In the genomic region with DNA sequence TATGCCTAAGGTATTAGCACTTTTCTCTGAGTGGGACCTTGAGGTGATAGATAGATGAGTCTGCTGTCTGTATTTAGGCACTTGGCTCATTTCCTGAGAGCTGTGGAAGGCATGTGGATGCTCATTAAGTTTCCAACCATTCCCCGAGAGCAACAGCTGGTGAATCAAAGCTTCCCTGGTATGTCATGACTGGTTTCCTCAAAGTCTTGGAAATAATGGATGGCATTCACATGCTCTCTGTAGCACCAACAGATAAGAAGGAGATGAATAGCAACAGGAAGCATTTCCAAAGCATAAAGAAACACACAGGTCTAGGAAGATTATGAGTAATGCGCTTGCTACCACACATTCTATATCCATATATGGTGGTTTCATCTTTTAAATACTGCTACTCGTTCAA, we compare ENCODE assay signal across 12 cellular contexts.
A peak's percentile ranks its signal among the peaks of the same experiment; 100 is the strongest.
DNase-seq lines count a peak whose midpoint lies in the region; ATAC-seq and TF ChIP-seq lines count a peak whose summit lies in the region.
"Had no signal": no experiment of that assay in that cellular context is flagged by ENCODE, and none has a peak within 500 bp of the region (broad histone marks: within the 10 kb centered on the region; RNA-seq: fewer than 3 reads in every experiment).

No MANE protein-coding gene starts in this region.

- H3K9ac ChIP-seq in trophoblast cell (ENCODE audit: low read length), result no peak overlapping the region

- no peaks in the 10 kb centered on the region for H3K9me3 Mint-ChIP-seq in activated T-helper 17 cell treated with anti-CD3 and anti-CD28 coated beads, Interleukin-2, amount 50 U/mL, for 72 hours

- H4K91ac ChIP-seq in trophoblast cell (ENCODE audit: low read depth, low read length), result no peak overlapping the region

- H2AFZ ChIP-seq in trophoblast cell (ENCODE audit: insufficient read depth, low read length, poor library complexity), result no peak overlapping the region

- H3K18ac ChIP-seq in trophoblast cell (ENCODE audit: low read length), result no peak overlapping the region

- H3K4me1 Mint-ChIP-seq in activated T-helper 17 cell treated with anti-CD3 and anti-CD28 coated beads, Interleukin-2, amount 50 U/mL, for 72 hours, result no peaks in the 10 kb centered on the region

- no peak overlapping the region for H3K4me2 ChIP-seq in trophoblast cell (ENCODE audit: low read length)

- no peak overlapping the region for H3K4me3 Mint-ChIP-seq in activated T-helper 17 cell treated with anti-CD3 and anti-CD28 coated beads, Interleukin-2, amount 50 U/mL, for 72 hours

- H3K27ac ChIP-seq in trophoblast cell (ENCODE audit: low read depth, low read length), result no peak overlapping the region
- H3K27ac ChIP-seq: sigmoid colon, thyroid gland had no signal

- H3K27ac Mint-ChIP-seq in activated T-helper 17 cell treated with anti-CD3 and anti-CD28 coated beads, Interleukin-2, amount 50 U/mL, for 72 hours, result no peak overlapping the region

- H2BK120ac ChIP-seq in trophoblast cell (ENCODE audit: insufficient read depth, low read length, poor library complexity), result no peak overlapping the region

- no peak overlapping the region for H4K12ac ChIP-seq in trophoblast cell (ENCODE audit: low read depth, low read length)

- TF ChIP-seq CTCF in foreskin fibroblast (IDR thresholded peaks at IDR 0.05; ENCODE audit: low read depth, low read length), result no peak

- WGBS in trophoblast cell (ENCODE audit: extremely low coverage, insufficient coverage, insufficient read length), result no CpG with 5 or more reads among the region's 3 CpGs

- no peak overlapping the region for H3K4me3 ChIP-seq in foreskin fibroblast (ENCODE audit: low read depth in 1 of 2, low read length in 2 of 2)
- no peak overlapping the region for H3K4me3 ChIP-seq in trophoblast cell (ENCODE audit: low read depth, low read length)
- H3K4me3 ChIP-seq: sigmoid colon, thyroid gland had no signal

- H3K36me3 ChIP-seq in trophoblast cell (ENCODE audit: control insufficient read depth in 1 of 2, insufficient read depth in 2 of 2, low read length in 2 of 2), result no peaks in the 10 kb centered on the region
- H3K36me3 ChIP-seq: sigmoid colon, thyroid gland had no signal

- peaks cover 0 to 3% of the 10 kb centered on the region in 2 experiments for H3K4me1 ChIP-seq in trophoblast cell (ENCODE audit: control insufficient read depth in 1 of 2, insufficient read depth in 2 of 2, low read length in 2 of 2)
- H3K4me1 ChIP-seq: sigmoid colon, thyroid gland had no signal

- H3K27me3 Mint-ChIP-seq in activated T-helper 17 cell treated with anti-CD3 and anti-CD28 coated beads, Interleukin-2, amount 50 U/mL, for 72 hours, result peaks cover 4% of the 10 kb centered on the region

- no peak overlapping the region for H4K8ac ChIP-seq in trophoblast cell (ENCODE audit: low read depth, low read length)

- H3K79me2 ChIP-seq in trophoblast cell (ENCODE audit: control insufficient read depth, insufficient read depth, low read length, poor library complexity), result no peaks in the 10 kb centered on the region

- no peaks in the 10 kb centered on the region for H3K9me3 ChIP-seq in trophoblast cell (ENCODE audit: insufficient read depth, low read depth, low read length)
- H3K9me3 ChIP-seq: sigmoid colon, thyroid gland had no signal

- H3K79me1 ChIP-seq in trophoblast cell (ENCODE audit: low read length), result no peaks in the 10 kb centered on the region

- H2BK5ac ChIP-seq in trophoblast cell (ENCODE audit: low read depth, low read length, poor library complexity), result no peak overlapping the region

- H3K36me3 Mint-ChIP-seq in activated T-helper 17 cell treated with anti-CD3 and anti-CD28 coated beads, Interleukin-2, amount 50 U/mL, for 72 hours (ENCODE audit: low read depth), result no peaks in the 10 kb centered on the region

- no peak overlapping the region for H2BK12ac ChIP-seq in trophoblast cell (ENCODE audit: low read length)

- DNase-seq in HCEC 1CT, result peak; percentile 64
- peak; percentile 14 to 57 for DNase-seq in foreskin fibroblast
- peak; percentile 60 to 81 for DNase-seq in trophoblast cell
- no peak for DNase-seq in LoVo (ENCODE audit: low spot score)
- DNase-seq in epidermal melanocyte (ENCODE audit: insufficient read length, low spot score), result no peak
- no peak for DNase-seq in cerebellar nuclear complex (lab: John Stamatoyannopoulos, UW)
- DNase-seq: effector CD8-positive, alpha-beta T cell; NCI-H345; sigmoid colon; thyroid gland had no signal

- H3K27me3 ChIP-seq in trophoblast cell (ENCODE audit: insufficient read depth, low read length), result no peaks in the 10 kb centered on the region
- H3K27me3 ChIP-seq: sigmoid colon, thyroid gland had no signal

- ATAC-seq in activated T-helper 17 cell treated with anti-CD3 and anti-CD28 coated beads, Interleukin-2, amount 50 U/mL, for 72 hours (replicated peaks), result peak; percentile 28
- ATAC-seq in HG02938 (IDR thresholded peaks at IDR 0.05; ENCODE audit: unreplicated experiment), result no peak

- H3K4ac ChIP-seq in trophoblast cell (ENCODE audit: low read depth, low read length), result no peak overlapping the region

- no peak overlapping the region for H2AK5ac ChIP-seq in trophoblast cell (ENCODE audit: low read length)

- no peak overlapping the region for H3K23ac ChIP-seq in trophoblast cell (ENCODE audit: low read length)

- no peak overlapping the region for H3K14ac ChIP-seq in trophoblast cell (ENCODE audit: low read length)

Comparison
In these comparisons a context has a peak if more than half of its experiments do, and no peak if none do; other contexts are left out.
1. DNase-seq: peak in HCEC 1CT (single experiment), foreskin fibroblast (2 of 2) and trophoblast cell (2 of 2); none in LoVo (single experiment), epidermal melanocyte (single experiment) and cerebellar nuclear complex (0 of 2).